ENCODE assay signal across 12 cellular contexts in the genomic region with DNA sequence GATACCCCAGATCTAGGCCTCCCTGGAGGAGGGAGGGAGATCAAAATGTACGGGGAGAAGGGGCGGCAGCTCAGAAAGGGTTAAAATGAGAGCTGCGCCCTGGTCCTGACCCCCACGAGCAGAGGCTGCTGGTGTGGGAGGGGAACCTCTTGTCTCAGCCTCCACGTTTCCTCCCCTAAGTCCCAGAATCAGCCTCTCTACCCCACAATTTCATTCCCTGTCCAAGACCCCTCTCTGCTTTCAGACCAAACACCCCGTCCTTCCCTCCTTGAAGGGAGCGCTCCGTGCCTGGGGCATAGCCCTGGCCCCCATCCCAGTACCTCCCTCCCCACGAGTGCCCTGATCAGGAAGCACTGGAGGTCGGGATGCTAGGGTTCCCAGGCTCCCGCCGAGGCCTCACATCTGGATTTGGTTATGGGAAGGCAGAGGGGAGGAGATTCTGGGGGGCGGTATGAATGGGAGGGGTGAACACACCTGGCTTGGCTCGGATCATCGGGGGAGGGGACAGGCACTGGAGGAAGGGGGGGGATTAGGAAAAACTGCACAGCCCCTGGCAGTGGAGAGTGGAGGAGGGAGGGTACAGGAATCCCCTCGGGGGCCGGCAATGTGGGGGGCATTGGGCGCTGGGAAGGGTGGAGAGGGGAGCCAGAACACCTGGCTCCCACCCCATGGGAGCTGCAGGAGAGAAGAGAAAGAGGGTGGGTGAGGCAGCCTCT. TPM values are rescaled to one million over a fixed set of nuclear protein-coding genes. Genes with fewer than 3 reads are reported as not detected.
A peak's percentile ranks its signal among the peaks of the same experiment; 100 is the strongest.
DNase-seq lines count a peak whose midpoint lies in the region; ATAC-seq and TF ChIP-seq lines count a peak whose summit lies in the region.
"Had no signal": no experiment of that assay in that cellular context is flagged by ENCODE, and none has a peak within 500 bp of the region (broad histone marks: within the 10 kb centered on the region; RNA-seq: fewer than 3 reads in every experiment).

No MANE protein-coding gene starts in this region.

- peaks cover 17% of the 10 kb centered on the region for H3K36me3 Mint-ChIP-seq in osteocyte (ENCODE audit: unreplicated experiment)

- no peak for TF ChIP-seq CTCF in AG04449 (IDR thresholded peaks at IDR 0.05; ENCODE audit: insufficient read depth, low read length, missing control alignments)
- no peak for TF ChIP-seq CTCF in RWPE1 (conservative IDR thresholded peaks at IDR 0.05; ENCODE audit: low read depth)
- no peak for TF ChIP-seq CTCF in fibroblast of villous mesenchyme (IDR thresholded peaks at IDR 0.05; ENCODE audit: insufficient read depth, low read depth, low read length)
- no peak for TF ChIP-seq CTCF in osteocyte (IDR thresholded peaks at IDR 0.05)

- H3K27ac ChIP-seq in RWPE1: peak overlapping the region; percentile 92

- no peaks in the 10 kb centered on the region for H3K9me3 Mint-ChIP-seq in osteocyte (ENCODE audit: unreplicated experiment)

- H3K4me3 Mint-ChIP-seq in osteocyte (ENCODE audit: unreplicated experiment): peak overlapping the region; percentile 90
- H3K4me3 Mint-ChIP-seq: CD4-positive, alpha-beta memory T cell had no signal

- no peak for DNase-seq in AG04449 (ENCODE audit: low read depth, low spot score)
- DNase-seq in RWPE1 (ENCODE audit: low spot score): no peak
- peak; percentile 14 for DNase-seq in fibroblast of villous mesenchyme (ENCODE audit: low read depth)
- DNase-seq in osteocyte (ENCODE audit: extremely low spot score, unreplicated experiment): no peak
- no peak for DNase-seq in NAMALWA (ENCODE audit: low spot score)
- DNase-seq in stimulated activated naive CD8-positive, alpha-beta T cell treated with anti-CD3 and anti-CD28 coated beads, Interleukin-15, Interleukin-2, amounts not matched to agents 100 U/mL and 50 U/mL, for 24 hours: no peak
- DNase-seq in midbrain (lab: John Stamatoyannopoulos, UW): no peak
- DNase-seq in SK-N-DZ (ENCODE audit: low spot score): no peak
- DNase-seq: CD4-positive, alpha-beta memory T cell; effector memory CD4-positive, alpha-beta T cell; NCI-H524 treated with DMSO at 0.1 percent for 48 hours; stimulated activated CD4-positive, alpha-beta T cell treated with anti-CD3 and anti-CD28 coated beads, Interleukin-4, amount 100 ng/mL, for 1 hour had no signal

- ATAC-seq in stimulated activated naive CD8-positive, alpha-beta T cell treated with anti-CD3 and anti-CD28 coated beads, Interleukin-15, Interleukin-2, amounts not matched to agents 100 U/mL and 50 U/mL, for 24 hours: no peak

- peaks cover 35% of the 10 kb centered on the region for H3K4me1 Mint-ChIP-seq in osteocyte (ENCODE audit: unreplicated experiment)

- peak overlapping the region; percentile 74 for H3K4me3 ChIP-seq in AG04449 (ENCODE audit: low read depth, low read length)
- peak overlapping the region; percentile 82 for H3K4me3 ChIP-seq in fibroblast of villous mesenchyme (ENCODE audit: low read depth, low read length)

- POLR2A ChIA-PET in AG04449 (lab: Yijun Ruan, JAX): interaction anchor here (0.5 kb wide), 1 partner anchor 119 kb away, joined by 3 read pairs; the partner anchor contains the start of gene POP7
- POLR2A ChIA-PET in RWPE1 (lab: Yijun Ruan, JAX; ENCODE audit: low non-redundant PET): no interaction called here

- CTCF ChIA-PET in AG04449 (lab: Yijun Ruan, JAX) (interaction anchor here (0.6 to 7.3 kb wide), 4 partner anchors 8 to 120 kb away, joined by 3 to 53 read pairs (median 28); partner anchors contain the start of genes POP7 and SLC12A9), RWPE1 (lab: Yijun Ruan, JAX) (no interaction called here)

- H3K27me3 Mint-ChIP-seq in osteocyte (ENCODE audit: unreplicated experiment): no peaks in the 10 kb centered on the region

- H3K27ac Mint-ChIP-seq in osteocyte (ENCODE audit: unreplicated experiment): peak overlapping the region; percentile 56
- H3K27ac Mint-ChIP-seq: CD4-positive, alpha-beta memory T cell had no signal

RNA-seq across cellular contexts. Expression of gene EPHB4, which starts 2.7 kb away (rescaled TPM):
- 44.1 and 82.0 TPM in 2 replicates for total RNA-seq in fibroblast of villous mesenchyme
- 88.9 and 91.9 TPM in 2 replicates for total RNA-seq in osteocyte
- polyA plus RNA-seq in SK-N-DZ (2014; cell fraction: cytosol; rRNA removed): 1.9 and 3.4 TPM in 2 replicates
- polyA plus RNA-seq in SK-N-DZ (2014; cell fraction: nucleus; rRNA removed): 1.2 and 1.4 TPM in 2 replicates

RNA-seq across cellular contexts. Expression of gene SLC12A9, which starts 27.9 kb away (rescaled TPM):
- total RNA-seq in fibroblast of villous mesenchyme (16.0 and 20.0 TPM in 2 replicates), osteocyte (32.1 and 32.4 TPM in 2 replicates)
- 12.9 and 13.8 TPM in 2 replicates for polyA plus RNA-seq in SK-N-DZ (2014; cell fraction: cytosol; rRNA removed)
- polyA plus RNA-seq in SK-N-DZ (2014; cell fraction: nucleus; rRNA removed): 24.2 and 33.9 TPM in 2 replicates

RNA-seq across cellular contexts. Expression of gene TRIP6, which starts 42.5 kb away (rescaled TPM):
- total RNA-seq in fibroblast of villous mesenchyme (86.0 and 106 TPM in 2 replicates), osteocyte (123 and 126 TPM in 2 replicates)
- polyA plus RNA-seq in SK-N-DZ (2014; cell fraction: cytosol; rRNA removed): 0.49 and 2.7 TPM in 2 replicates
- 2.1 and 11.7 TPM in 2 replicates for polyA plus RNA-seq in SK-N-DZ (2014; cell fraction: nucleus; rRNA removed)

RNA-seq across cellular contexts. Expression of gene SRRT, which starts 50.2 kb away (rescaled TPM):
- total RNA-seq in fibroblast of villous mesenchyme: 50.1 and 50.6 TPM in 2 replicates
- total RNA-seq in osteocyte: 159 and 162 TPM in 2 replicates
- polyA plus RNA-seq in SK-N-DZ (2014; cell fraction: cytosol; rRNA removed): 90.7 and 111 TPM in 2 replicates
- 447 and 506 TPM in 2 replicates for polyA plus RNA-seq in SK-N-DZ (2014; cell fraction: nucleus; rRNA removed)
